In the genomic region with DNA sequence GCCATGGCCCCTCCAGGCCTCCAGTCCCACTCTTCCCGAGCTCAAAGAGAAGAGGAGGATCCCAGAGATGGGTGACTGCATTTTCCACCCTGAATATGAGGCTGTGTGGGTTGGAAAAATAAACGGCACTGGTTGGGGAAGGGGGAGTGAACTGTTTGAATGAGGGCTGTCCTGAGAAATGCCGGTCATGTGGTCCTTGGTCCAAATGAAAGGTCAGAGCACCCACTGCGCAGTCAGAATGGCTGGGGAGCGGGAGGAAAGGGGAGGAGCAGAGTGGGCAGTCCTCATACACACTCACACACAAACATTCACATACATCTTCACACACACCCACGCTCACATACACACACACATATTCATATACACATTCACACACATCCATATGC, we compare ENCODE assay signal across 14 cellular contexts.
DNase-seq lines count a peak whose midpoint lies in the region; ATAC-seq and TF ChIP-seq lines count a peak whose summit lies in the region.
"Had no signal": no experiment of that assay in that cellular context is flagged by ENCODE, and none has a peak within 500 bp of the region (broad histone marks: within the 10 kb centered on the region; RNA-seq: fewer than 3 reads in every experiment).

No MANE protein-coding gene starts in this region.

- no peak for ATAC-seq in stimulated activated effector memory CD8-positive, alpha-beta T cell treated with anti-CD3 and anti-CD28 coated beads, Interleukin-12 subunit alpha, Interleukin-12 subunit beta, amount 100 ng/mL, for 72 hours
- ATAC-seq: esophagus mucosa; natural killer cell treated with Interleukin-12 subunit alpha and Interleukin-12 subunit beta and Interleukin-15 and Interleukin-18, amount 100 ng/mL, for 72 hours had no signal

- H3K36me3 Mint-ChIP-seq in stimulated activated effector memory CD8-positive, alpha-beta T cell treated with anti-CD3 and anti-CD28 coated beads, Interleukin-12 subunit alpha, Interleukin-12 subunit beta, amount 100 ng/mL, for 72 hours = no peaks in the 10 kb centered on the region
- H3K36me3 Mint-ChIP-seq: brain; natural killer cell treated with Interleukin-12 subunit alpha and Interleukin-12 subunit beta and Interleukin-15 and Interleukin-18, amount 100 ng/mL, for 72 hours; WTC11 had no signal

- H3K4me3 ChIP-seq in foreskin fibroblast (ENCODE audit: low read depth in 1 of 2, low read length in 2 of 2) = no peak overlapping the region

- H3K4me1 Mint-ChIP-seq in stimulated activated effector memory CD8-positive, alpha-beta T cell treated with anti-CD3 and anti-CD28 coated beads, Interleukin-12 subunit alpha, Interleukin-12 subunit beta, amount 100 ng/mL, for 72 hours = peaks cover 4% of the 10 kb centered on the region

- peaks cover 37% of the 10 kb centered on the region for H3K4me1 ChIP-seq in ES-I3 (ENCODE audit: insufficient read depth, low read length)

- no peaks in the 10 kb centered on the region for H3K9me3 ChIP-seq in ES-I3 (ENCODE audit: control insufficient read depth, insufficient read depth, low read length)

- H3K27ac Mint-ChIP-seq in stimulated activated effector memory CD8-positive, alpha-beta T cell treated with anti-CD3 and anti-CD28 coated beads, Interleukin-12 subunit alpha, Interleukin-12 subunit beta, amount 100 ng/mL, for 72 hours = no peak overlapping the region
- H3K27ac Mint-ChIP-seq: natural killer cell treated with Interleukin-12 subunit alpha and Interleukin-12 subunit beta and Interleukin-15 and Interleukin-18, amount 100 ng/mL, for 72 hours; WTC11 had no signal

- peak overlapping the region; percentile 58 for H3K27ac ChIP-seq in angular gyrus (ENCODE audit: low read depth, low read length)

- H3K9me3 Mint-ChIP-seq in stimulated activated effector memory CD8-positive, alpha-beta T cell treated with anti-CD3 and anti-CD28 coated beads, Interleukin-12 subunit alpha, Interleukin-12 subunit beta, amount 100 ng/mL, for 72 hours = no peaks in the 10 kb centered on the region
- H3K9me3 Mint-ChIP-seq: brain; natural killer cell treated with Interleukin-12 subunit alpha and Interleukin-12 subunit beta and Interleukin-15 and Interleukin-18, amount 100 ng/mL, for 72 hours; WTC11 had no signal

- DNase-seq in cardiac septum (ENCODE audit: low spot score) (peak; percentile 53), renal cortical epithelial cell (ENCODE audit: low read depth) (peak; percentile 63), DMS79 (lab: John Stamatoyannopoulos, UW) (no peak), occipital lobe (lab: John Stamatoyannopoulos, UW) (no peak), foreskin fibroblast (no peak)
- no peak for DNase-seq in stimulated activated effector memory CD8-positive, alpha-beta T cell treated with anti-CD3 and anti-CD28 coated beads, Interleukin-12 subunit alpha, Interleukin-12 subunit beta, amount 100 ng/mL, for 72 hours (ENCODE audit: low spot score in 2 of 2)
- DNase-seq: activated T-cell treated with anti-CD3 and anti-CD28 coated beads, Interleukin-2, amount 50 U/mL, for 1 hour; NCI-H446 treated with DMSO at 0.1 percent for 48 hours had no signal

- TF ChIP-seq CTCF in foreskin fibroblast (IDR thresholded peaks at IDR 0.05; ENCODE audit: low read depth, low read length) = no peak

- H3K36me3 ChIP-seq in ES-I3 (ENCODE audit: insufficient read depth, low read length) = no peaks in the 10 kb centered on the region

- peak overlapping the region; percentile 3; the same call in 1 of the 2 replicates for H3K9ac ChIP-seq in ES-I3 (ENCODE audit: low read depth, low read length)

- no peak overlapping the region for H3K4me3 Mint-ChIP-seq in stimulated activated effector memory CD8-positive, alpha-beta T cell treated with anti-CD3 and anti-CD28 coated beads, Interleukin-12 subunit alpha, Interleukin-12 subunit beta, amount 100 ng/mL, for 72 hours
- H3K4me3 Mint-ChIP-seq: brain; natural killer cell treated with Interleukin-12 subunit alpha and Interleukin-12 subunit beta and Interleukin-15 and Interleukin-18, amount 100 ng/mL, for 72 hours; WTC11 had no signal

- intact Hi-C loops in cardiac septum (cut with DNase I) = no loop called here

Comparison
In these comparisons a context has a peak if more than half of its experiments do, and no peak if none do; other contexts are left out.
1. DNase-seq: peak in cardiac septum (single experiment) and renal cortical epithelial cell (single experiment); none in DMS79 (single experiment), stimulated activated effector memory CD8-positive, alpha-beta T cell treated with anti-CD3 and anti-CD28 coated beads, Interleukin-12 subunit alpha, Interleukin-12 subunit beta, amount 100 ng/mL, for 72 hours (0 of 2), occipital lobe (single experiment) and foreskin fibroblast (0 of 2).